26 cellular contexts compared by ENCODE assay signal in genomic region chrX:140250363-140250762, GRCh38.
"Had no signal": no experiment of that assay in that cellular context is flagged by ENCODE, and none has a peak within 500 bp of the region (broad histone marks: within the 10 kb centered on the region; RNA-seq: fewer than 3 reads in every experiment).

No MANE protein-coding gene starts in this region.

- H3K27me3 ChIP-seq: right atrium auricular region, stomach, testis, thyroid gland, transverse colon, upper lobe of left lung, vagina had no signal

- H3K36me3 Mint-ChIP-seq: immature natural killer cell; naive thymus-derived CD8-positive, alpha-beta T cell; stimulated activated naive B cell treated with anti-CD40 and anti-IgM and Interleukin-4, amounts not matched to agents 10 μg/mL and 1 μg/mL and 100 μg/mL, for 72 hours had no signal

- H3K4me3 ChIP-seq: left lung, lower lobe of right lung, pancreas, psoas muscle, right atrium auricular region, right lobe of liver, smooth muscle cell, stomach, testis, thyroid gland, transverse colon, upper lobe of left lung, vagina had no signal

- H3K27ac ChIP-seq: left lung, lower lobe of right lung, pancreas, psoas muscle, right atrium auricular region, right lobe of liver, stomach, testis, thyroid gland, transverse colon, upper lobe of left lung, vagina had no signal

- H3K9me3 ChIP-seq: left lung, lower lobe of right lung, pancreas, psoas muscle, right atrium auricular region, right lobe of liver, stomach, testis, thyroid gland, transverse colon, upper lobe of left lung, vagina had no signal

- H3K9me3 Mint-ChIP-seq: immature natural killer cell had no signal

- DNase-seq: hippocampal formation; immature natural killer cell; kidney; left colon; left lung; lower lobe of right lung; mammary epithelial cell; mesenchymal stem cell; naive thymus-derived CD8-positive, alpha-beta T cell; nucleus accumbens; pancreas; psoas muscle; right lobe of liver; stimulated activated CD4-positive, alpha-beta T cell treated with anti-CD3 and anti-CD28 coated beads, Interleukin-1b, Interleukin-23, amount 100 ng/mL, for 48 hours; stimulated activated CD4-positive, alpha-beta T cell treated with anti-CD3 and anti-CD28 coated beads, Interleukin-2, amount 100 ng/mL, for 48 hours; stimulated activated naive B cell treated with anti-CD40 and anti-IgM and Interleukin-4, amounts not matched to agents 10 μg/mL and 1 μg/mL and 100 μg/mL, for 72 hours; stimulated activated naive CD8-positive, alpha-beta T cell treated with anti-CD3 and anti-CD28 coated beads, Interleukin-15, Interleukin-2, amounts not matched to agents 100 U/mL and 50 U/mL, for 24 hours; stomach; testis; thyroid gland; transverse colon; upper lobe of left lung had no signal

- H3K27ac Mint-ChIP-seq: immature natural killer cell; naive thymus-derived CD8-positive, alpha-beta T cell; nephron; stimulated activated naive B cell treated with anti-CD40 and anti-IgM and Interleukin-4, amounts not matched to agents 10 μg/mL and 1 μg/mL and 100 μg/mL, for 72 hours had no signal

- H3K4me1 ChIP-seq: left lung, lower lobe of right lung, pancreas, psoas muscle, right atrium auricular region, right lobe of liver, stomach, testis, thyroid gland, transverse colon, upper lobe of left lung, vagina had no signal

- H3K4me1 Mint-ChIP-seq: immature natural killer cell; naive thymus-derived CD8-positive, alpha-beta T cell; nephron; stimulated activated naive B cell treated with anti-CD40 and anti-IgM and Interleukin-4, amounts not matched to agents 10 μg/mL and 1 μg/mL and 100 μg/mL, for 72 hours had no signal

- H3K36me3 ChIP-seq: left lung, lower lobe of right lung, pancreas, right atrium auricular region, right lobe of liver, stomach, thyroid gland, transverse colon, upper lobe of left lung, vagina had no signal

- H3K4me2 ChIP-seq: smooth muscle cell had no signal

- H3K4me3 Mint-ChIP-seq: immature natural killer cell; naive thymus-derived CD8-positive, alpha-beta T cell; nephron; stimulated activated naive B cell treated with anti-CD40 and anti-IgM and Interleukin-4, amounts not matched to agents 10 μg/mL and 1 μg/mL and 100 μg/mL, for 72 hours had no signal

- H3K27me3 Mint-ChIP-seq: naive thymus-derived CD8-positive, alpha-beta T cell; stimulated activated naive B cell treated with anti-CD40 and anti-IgM and Interleukin-4, amounts not matched to agents 10 μg/mL and 1 μg/mL and 100 μg/mL, for 72 hours had no signal
